17 cellular contexts compared by ENCODE assay signal in genomic region chr10:101493782-101494281, GRCh38.
"Had no signal": no experiment of that assay in that cellular context is flagged by ENCODE, and none has a peak within 500 bp of the region (broad histone marks: within the 10 kb centered on the region; RNA-seq: fewer than 3 reads in every experiment).

No MANE protein-coding gene starts in this region.

- H3K27me3 Mint-ChIP-seq: activated CD8-positive, alpha-beta T cell treated with anti-CD3 and anti-CD28 coated beads for 36 hours; activated naive CD8-positive, alpha-beta T cell treated with anti-CD3 and anti-CD28 coated beads, Interleukin-2, amount 10 ng/mL, durations not matched to agents 7 days and 5 days had no signal

- H3K27ac Mint-ChIP-seq: activated CD8-positive, alpha-beta T cell treated with anti-CD3 and anti-CD28 coated beads for 36 hours; activated naive CD8-positive, alpha-beta T cell treated with anti-CD3 and anti-CD28 coated beads, Interleukin-2, amount 10 ng/mL, durations not matched to agents 7 days and 5 days; activated T-cell treated with anti-CD3 and anti-CD28 coated beads, Interleukin-2, amount 50 U/mL, for 72 hours had no signal

- H3K27ac ChIP-seq: breast epithelium, ovary, right atrium auricular region, spleen, WERI-Rb-1 had no signal

- DNase-seq: activated CD4-positive, alpha-beta T cell treated with anti-CD3 and anti-CD28 coated beads for 4 hours; activated CD8-positive, alpha-beta memory T cell treated with anti-CD3 and anti-CD28 coated beads, Interleukin-2, amount 50 U/mL, for 4 hours; activated CD8-positive, alpha-beta T cell treated with anti-CD3 and anti-CD28 coated beads for 36 hours; activated naive CD8-positive, alpha-beta T cell treated with anti-CD3 and anti-CD28 coated beads, Interleukin-2, amount 10 ng/mL, durations not matched to agents 7 days and 5 days; activated T-cell treated with anti-CD3 and anti-CD28 coated beads, Interleukin-2, amount 50 U/mL, for 72 hours; aorta; dermis blood vessel endothelial cell; foreskin fibroblast; mesendoderm; ovary; spleen; stimulated activated naive CD4-positive, alpha-beta T cell treated with Interleukin-2 at 50 U/mL for 16 hours; T-helper 1 cell; trophoblast cell; WERI-Rb-1 had no signal

- H3K4me3 ChIP-seq: breast epithelium, ovary, right atrium auricular region, spleen had no signal

- H3K36me3 ChIP-seq: breast epithelium, ovary, right atrium auricular region, spleen, WERI-Rb-1 had no signal

- H3K27me3 ChIP-seq: breast epithelium, ovary, right atrium auricular region, spleen had no signal

- H3K9me3 ChIP-seq: breast epithelium, ovary, right atrium auricular region, spleen had no signal

- H3K4me3 Mint-ChIP-seq: activated CD8-positive, alpha-beta T cell treated with anti-CD3 and anti-CD28 coated beads for 36 hours; activated naive CD8-positive, alpha-beta T cell treated with anti-CD3 and anti-CD28 coated beads, Interleukin-2, amount 10 ng/mL, durations not matched to agents 7 days and 5 days; activated T-cell treated with anti-CD3 and anti-CD28 coated beads, Interleukin-2, amount 50 U/mL, for 72 hours had no signal

- H3K4me1 ChIP-seq: breast epithelium, right atrium auricular region, spleen had no signal

- H3K9me3 Mint-ChIP-seq: activated CD8-positive, alpha-beta T cell treated with anti-CD3 and anti-CD28 coated beads for 36 hours; activated naive CD8-positive, alpha-beta T cell treated with anti-CD3 and anti-CD28 coated beads, Interleukin-2, amount 10 ng/mL, durations not matched to agents 7 days and 5 days; activated T-cell treated with anti-CD3 and anti-CD28 coated beads, Interleukin-2, amount 50 U/mL, for 72 hours had no signal
